Comparison of ENCODE assay signal across 14 cellular contexts in the genomic region with DNA sequence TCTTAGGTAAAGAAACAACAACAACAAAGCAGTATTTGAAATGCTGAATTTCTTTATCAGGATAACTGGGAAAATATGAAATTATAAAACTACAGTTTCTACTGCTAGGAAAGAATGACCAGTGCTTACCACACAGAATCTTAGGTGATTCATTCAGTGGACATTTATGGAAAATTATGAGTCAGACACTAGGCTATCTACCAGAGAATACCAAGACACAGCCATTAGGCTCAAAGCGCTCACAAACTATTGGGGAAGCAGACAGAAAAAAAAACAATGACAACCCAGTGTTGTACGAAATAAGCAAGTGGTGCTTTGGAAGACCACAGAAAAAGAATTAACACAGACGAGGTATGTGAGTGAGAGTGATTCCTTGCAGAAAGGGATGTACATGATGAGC.
DNase-seq lines count a peak whose midpoint lies in the region; ATAC-seq, FAIRE-seq and TF ChIP-seq lines count a peak whose summit lies in the region.
"Had no signal": no experiment of that assay in that cellular context is flagged by ENCODE, and none has a peak within 500 bp of the region (broad histone marks: within the 10 kb centered on the region; RNA-seq: fewer than 3 reads in every experiment).

No MANE protein-coding gene starts in this region.

- no peak for TF ChIP-seq EP300 in tibial nerve (IDR thresholded peaks at IDR 0.05)

- H3K27me3 ChIP-seq in tibial nerve = no peaks in the 10 kb centered on the region
- H3K27me3 ChIP-seq: dorsolateral prefrontal cortex had no signal

- no peaks in the 10 kb centered on the region for H3K9me3 ChIP-seq in tibial nerve

- 54 to 75% methylated on average over 3 of the region's 3 CpGs for WGBS in tibial nerve, 2 donors

- H3K27ac ChIP-seq in tibial nerve = no peak overlapping the region
- H3K27ac ChIP-seq: dorsolateral prefrontal cortex had no signal

- H3K4me1 ChIP-seq in tibial nerve = no peaks in the 10 kb centered on the region

- H3K36me3 ChIP-seq in tibial nerve = no peaks in the 10 kb centered on the region

- TF ChIP-seq CTCF in fibroblast of mammary gland (conservative IDR thresholded peaks at IDR 0.05; ENCODE audit: control insufficient read depth, insufficient read depth, low read depth, low read length) (no peak), tibial nerve (IDR thresholded peaks at IDR 0.05) (no peak)

- no peak overlapping the region for H3K4me3 ChIP-seq in fibroblast of mammary gland (ENCODE audit: control insufficient read depth, low read depth, low read length)
- H3K4me3 ChIP-seq in skeletal muscle cell (ENCODE audit: low read depth, low read length) = no peak overlapping the region
- no peak overlapping the region for H3K4me3 ChIP-seq in tibial nerve
- H3K4me3 ChIP-seq: dorsolateral prefrontal cortex had no signal

- DNase-seq in GM04503 (ENCODE audit: low read depth) (peak; percentile 67), RCC 7860 (ENCODE audit: low spot score) (peak; percentile 69), fibroblast of mammary gland (ENCODE audit: low read depth) (peak; percentile 85), skeletal muscle cell (ENCODE audit: low read depth) (peak; percentile 77), cerebellum (ENCODE audit: low spot score) (no peak), tibial nerve (ENCODE audit: low spot score in 2 of 2) (no peak)
- DNase-seq: DMS79, dorsolateral prefrontal cortex, hypothalamus, midbrain, retina had no signal

- TF ChIP-seq POLR2A in tibial nerve (IDR thresholded peaks at IDR 0.05) = no peak

- ATAC-seq in GM19035 (IDR thresholded peaks at IDR 0.05; ENCODE audit: unreplicated experiment) (no peak), HG03025 (IDR thresholded peaks at IDR 0.05; ENCODE audit: low FRiP score, unreplicated experiment) (no peak)
- ATAC-seq: activated CD4-positive, CD25-positive, alpha-beta regulatory T cell treated with anti-CD3 and anti-CD28 coated beads, Interleukin-2, amount 50 U/mL, for 24 hours had no signal

- FAIRE-seq in RCC 7860 (lab: Jason Lieb, UNC) = peak; percentile 76

Comparison
In these comparisons a context has a peak if more than half of its experiments do, and no peak if none do; other contexts are left out.
1. DNase-seq: peak in GM04503 (single experiment), RCC 7860 (single experiment), fibroblast of mammary gland (single experiment) and skeletal muscle cell (single experiment); none in cerebellum (single experiment) and tibial nerve (0 of 2).